8 cellular contexts compared by ENCODE assay signal in the genomic region with DNA sequence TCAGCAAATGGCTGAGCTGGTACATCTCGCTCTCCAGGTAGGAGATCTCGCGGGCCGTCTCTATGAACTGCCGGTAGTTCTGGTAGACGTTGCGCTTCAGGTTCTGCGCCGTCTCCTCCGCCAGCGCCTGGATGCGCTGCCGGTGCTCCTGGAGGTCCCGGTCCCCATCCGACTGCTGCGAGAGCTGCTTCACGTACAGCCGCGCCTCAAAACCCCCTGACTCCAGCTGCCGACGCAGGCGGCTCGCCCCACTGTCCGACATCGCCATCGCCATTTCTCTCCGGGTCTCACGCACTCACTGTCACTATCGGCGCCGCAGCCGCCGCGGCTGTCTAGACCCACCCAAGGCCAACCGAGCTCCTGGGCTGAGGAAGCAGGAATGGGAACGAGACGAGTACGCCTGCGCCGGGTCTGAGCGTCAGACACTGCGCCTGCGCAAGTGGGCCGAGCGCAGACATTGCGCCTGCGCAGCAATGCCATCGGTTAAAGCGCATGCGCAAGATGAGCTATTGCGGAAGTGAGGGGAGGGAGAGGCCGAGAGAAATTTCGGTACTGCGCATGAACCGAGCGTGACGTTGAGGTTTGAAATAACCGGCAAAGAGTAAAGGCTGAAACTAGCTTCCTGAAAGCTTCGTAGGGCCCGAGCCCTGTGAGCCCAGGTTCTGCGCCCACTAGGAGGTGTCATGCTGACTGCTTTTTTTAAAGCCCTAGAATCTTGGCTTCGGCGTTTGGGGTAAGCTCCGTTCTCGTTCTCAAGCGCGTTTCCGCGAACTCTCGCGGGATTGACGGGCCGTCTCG. TPM values are rescaled to one million over a fixed set of nuclear protein-coding genes. Genes with fewer than 3 reads are reported as not detected.
DNase-seq lines count a peak whose midpoint lies in the region; ATAC-seq and TF ChIP-seq lines count a peak whose summit lies in the region.

A gene with protein sequence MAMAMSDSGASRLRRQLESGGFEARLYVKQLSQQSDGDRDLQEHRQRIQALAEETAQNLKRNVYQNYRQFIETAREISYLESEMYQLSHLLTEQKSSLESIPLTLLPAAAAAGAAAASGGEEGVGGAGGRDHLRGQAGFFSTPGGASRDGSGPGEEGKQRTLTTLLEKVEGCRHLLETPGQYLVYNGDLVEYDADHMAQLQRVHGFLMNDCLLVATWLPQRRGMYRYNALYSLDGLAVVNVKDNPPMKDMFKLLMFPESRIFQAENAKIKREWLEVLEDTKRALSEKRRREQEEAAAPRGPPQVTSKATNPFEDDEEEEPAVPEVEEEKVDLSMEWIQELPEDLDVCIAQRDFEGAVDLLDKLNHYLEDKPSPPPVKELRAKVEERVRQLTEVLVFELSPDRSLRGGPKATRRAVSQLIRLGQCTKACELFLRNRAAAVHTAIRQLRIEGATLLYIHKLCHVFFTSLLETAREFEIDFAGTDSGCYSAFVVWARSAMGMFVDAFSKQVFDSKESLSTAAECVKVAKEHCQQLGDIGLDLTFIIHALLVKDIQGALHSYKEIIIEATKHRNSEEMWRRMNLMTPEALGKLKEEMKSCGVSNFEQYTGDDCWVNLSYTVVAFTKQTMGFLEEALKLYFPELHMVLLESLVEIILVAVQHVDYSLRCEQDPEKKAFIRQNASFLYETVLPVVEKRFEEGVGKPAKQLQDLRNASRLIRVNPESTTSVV (minus strand): TSS at position 381 of the 798 bp plus-strand sequence. CDS start 107 bp downstream, at position 274.

- peak; percentile 94 for TF ChIP-seq POLR2A in transverse colon (IDR thresholded peaks at IDR 0.05)

- H3K36me3 ChIP-seq in adipocyte (ENCODE audit: control insufficient read depth, insufficient read depth, low read length, severe bottlenecking) (no peaks in the 10 kb centered on the region), trophoblast cell (ENCODE audit: control insufficient read depth in 1 of 2, insufficient read depth in 2 of 2, low read length in 2 of 2) (peaks cover 3 to 6% of the 10 kb centered on the region in 2 experiments), transverse colon (no peaks in the 10 kb centered on the region)

- H2BK12ac ChIP-seq in trophoblast cell (ENCODE audit: low read length) = no peak within 1 kb of the TSS

- H4K91ac ChIP-seq in trophoblast cell (ENCODE audit: low read depth, low read length) = peak within 1 kb of the TSS; percentile 69

- H3K4ac ChIP-seq in trophoblast cell (ENCODE audit: low read depth, low read length) = peak within 1 kb of the TSS; percentile 83

- peak within 1 kb of the TSS; percentile 52 for H2BK120ac ChIP-seq in trophoblast cell (ENCODE audit: insufficient read depth, low read length, poor library complexity)

- H3K27ac ChIP-seq in trophoblast cell (ENCODE audit: low read depth, low read length) (peak within 1 kb of the TSS; percentile 92), transverse colon (peak within 1 kb of the TSS; percentile 94 to 99 (median 95))

- peak within 1 kb of the TSS; percentile 93 for H3K4me2 ChIP-seq in trophoblast cell (ENCODE audit: low read length)

- peaks cover 26% of the 10 kb centered on the region for H3K79me2 ChIP-seq in trophoblast cell (ENCODE audit: control insufficient read depth, insufficient read depth, low read length, poor library complexity)

- no CpG with 5 or more reads among the region's 74 CpGs for WGBS in trophoblast cell (ENCODE audit: extremely low coverage, insufficient coverage, insufficient read length)
- WGBS in transverse colon (ENCODE audit: low coverage in 1 of 2), 2 donors = 0% methylated on average over 29 of the region's 74 CpGs; no CpG with 5 or more reads in 1 of the 2 donors

- peak within 1 kb of the TSS; percentile 73 for H4K12ac ChIP-seq in trophoblast cell (ENCODE audit: low read depth, low read length)

- H3K9ac ChIP-seq in adipocyte (ENCODE audit: low read length) (peak within 1 kb of the TSS; percentile 90), trophoblast cell (ENCODE audit: low read length) (peak within 1 kb of the TSS; percentile 97)

- H4K8ac ChIP-seq in trophoblast cell (ENCODE audit: low read depth, low read length) = peak within 1 kb of the TSS; percentile 89

- H3K14ac ChIP-seq in trophoblast cell (ENCODE audit: low read length) = peak within 1 kb of the TSS; percentile 76

- no peaks in the 10 kb centered on the region for H3K27me3 ChIP-seq in adipocyte (replicated peaks; ENCODE audit: control insufficient read depth, insufficient read depth, low read length)
- no peaks in the 10 kb centered on the region for H3K27me3 ChIP-seq in trophoblast cell (ENCODE audit: insufficient read depth, low read length)
- no peaks in the 10 kb centered on the region for H3K27me3 ChIP-seq in transverse colon

- intact Hi-C loops in cardiac septum (cut with DNase I) = loop anchor here (5.0 kb wide), 1 partner anchor 95 kb away; a partner anchor contains a TSS
- intact Hi-C loops in transverse colon (cut with DNase I; ENCODE audit: low total_unique reads) = no loop called here

- peak within 1 kb of the TSS; percentile 77 for H2BK5ac ChIP-seq in trophoblast cell (ENCODE audit: low read depth, low read length, poor library complexity)

- peaks cover 10% of the 10 kb centered on the region for H3K79me1 ChIP-seq in trophoblast cell (ENCODE audit: low read length)

- in situ Hi-C loops in transverse colon (cut with MboI; ENCODE audit: low pct_ligation_motif_present in 1 of 4, low pct_unique_long_range_greater_than_20kb in 1 of 4, low sequenced_read_pairs in 3 of 4) = no loop called here

- H3K9me3 ChIP-seq in adipocyte (ENCODE audit: control insufficient read depth, low read length) = no peaks in the 10 kb centered on the region
- peaks cover 1% of the 10 kb centered on the region for H3K9me3 ChIP-seq in trophoblast cell (ENCODE audit: insufficient read depth, low read depth, low read length)
- no peaks in the 10 kb centered on the region for H3K9me3 ChIP-seq in transverse colon

- no peak for TF ChIP-seq EP300 in transverse colon (IDR thresholded peaks at IDR 0.05; ENCODE audit: low read depth)

- H2AK5ac ChIP-seq in trophoblast cell (ENCODE audit: low read length) = peak within 1 kb of the TSS; percentile 32

- peak; percentile 99 for DNase-seq in NCI-H1436 (lab: John Stamatoyannopoulos, UW)
- DNase-seq in T follicular helper cell (ENCODE audit: low read depth) = peak; percentile 96
- DNase-seq in adipocyte (ENCODE audit: low read depth) = peak; percentile 99
- DNase-seq in cardiac septum (ENCODE audit: low spot score) = peak; percentile 98
- peak; percentile 99 to 100 for DNase-seq in trophoblast cell
- DNase-seq in transverse colon = peak; percentile 98

- H3K4me3 ChIP-seq in GM12875 (ENCODE audit: low read depth, low read length) (peak within 1 kb of the TSS; percentile 90), adipocyte (ENCODE audit: low read length) (peak within 1 kb of the TSS; percentile 89), trophoblast cell (ENCODE audit: low read depth, low read length) (peak within 1 kb of the TSS; percentile 98), transverse colon (peak within 1 kb of the TSS; percentile 48 to 94 (median 84))

- peak within 1 kb of the TSS; percentile 95 for H2AFZ ChIP-seq in trophoblast cell (ENCODE audit: insufficient read depth, low read length, poor library complexity)

- H3K23ac ChIP-seq in trophoblast cell (ENCODE audit: low read length) = no peak within 1 kb of the TSS

- 0 out of 2 replicates have a peak, but pooled peaks have one; percentile 2 for TF ChIP-seq CTCF in GM12875 (IDR thresholded peaks at IDR 0.05; ENCODE audit: borderline replicate concordance, insufficient read depth, low read depth, low read length)
- TF ChIP-seq CTCF in transverse colon (IDR thresholded peaks at IDR 0.05) = peak in 1 of 5 experiments; percentile 6

- peaks cover 52% of the 10 kb centered on the region for H3K4me1 ChIP-seq in adipocyte (ENCODE audit: control insufficient read depth, insufficient read depth, low read length)
- peaks cover 19 to 22% of the 10 kb centered on the region in 2 experiments for H3K4me1 ChIP-seq in trophoblast cell (ENCODE audit: control insufficient read depth in 1 of 2, insufficient read depth in 2 of 2, low read length in 2 of 2)
- peaks cover 22 to 63% (median 51%) of the 10 kb centered on the region in 4 donors for H3K4me1 ChIP-seq in transverse colon

- ATAC-seq in HG02798 (IDR thresholded peaks at IDR 0.05; ENCODE audit: poor library complexity, unreplicated experiment) = peak; percentile 81

- H3K18ac ChIP-seq in trophoblast cell (ENCODE audit: low read length) = peak within 1 kb of the TSS; percentile 74

RNA-seq across cellular contexts. Expression of the gene that starts here (rescaled TPM):
- 11.5 TPM for total RNA-seq in cardiac septum
- polyA plus RNA-seq in trophoblast cell (2013) = 6.8 and 7.5 TPM in 2 replicates
- total RNA-seq in transverse colon = 10 to 100 TPM in 3 of 4 donors, 1 to 10 TPM in 1; 9.0 to 18.3 (median 13.3) TPM

Comparison
In these comparisons a context has a peak if more than half of its experiments do, and no peak if none do; other contexts are left out.
1. Peak in every context shown above with its lines: DNase-seq, ATAC-seq, H3K4me3 ChIP-seq and H3K27ac ChIP-seq.